Comparison of ENCODE assay signal across 1 cellular context in genomic region chr17:4492762-4493561, GRCh38.
TF ChIP-seq lines count a peak whose summit lies in the region.

No MANE protein-coding gene starts in this region.

TF ChIP-seq in endothelial cell of umbilical vein, 7 proteins besides CTCF, POLR2A, EP300 and RAD21:
- TF ChIP-seq GATA2 (IDR thresholded peaks at IDR 0.05; ENCODE audit: insufficient read depth, insufficient read length, low read depth, low read length): no peak
- no peak for TF ChIP-seq POLR2AphosphoS5 (IDR thresholded peaks at IDR 0.05; ENCODE audit: insufficient read depth, low read depth, low read length)
- no peak for TF ChIP-seq MYC (IDR thresholded peaks at IDR 0.05; ENCODE audit: low read depth, low read length)
- TF ChIP-seq MAX (IDR thresholded peaks at IDR 0.05; ENCODE audit: insufficient read depth, insufficient read length): no peak
